Comparison of ENCODE assay signal across 16 cellular contexts in the genomic region with DNA sequence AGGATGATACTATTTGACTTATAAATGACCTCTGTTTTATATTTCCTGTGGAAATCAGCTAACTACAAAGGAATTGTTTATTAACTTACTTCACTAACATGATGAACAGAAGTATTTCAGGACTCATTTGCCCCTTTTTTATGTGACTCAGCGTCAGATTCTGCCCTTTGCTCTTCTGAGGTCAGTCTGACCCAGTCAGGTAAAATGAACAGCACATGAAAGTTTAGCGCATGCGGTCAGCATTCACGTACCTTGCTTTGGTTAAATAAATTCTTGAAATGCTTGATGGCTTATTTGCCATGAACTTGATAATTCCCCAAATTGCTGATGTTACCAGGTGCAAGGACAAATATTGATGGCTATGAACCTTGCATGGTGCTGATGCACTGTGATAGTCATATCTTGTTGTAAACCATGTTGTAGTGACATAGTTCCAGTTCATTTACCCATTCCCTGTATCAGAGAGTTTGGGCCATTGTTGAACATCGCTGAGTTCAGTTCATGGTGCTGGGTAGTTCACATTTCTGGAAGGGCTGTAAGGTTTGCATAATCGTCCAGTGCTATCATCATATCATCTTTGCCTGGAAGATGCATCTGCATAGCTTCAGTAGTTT.
"Had no signal": no experiment of that assay in that cellular context is flagged by ENCODE, and none has a peak within 500 bp of the region (broad histone marks: within the 10 kb centered on the region; RNA-seq: fewer than 3 reads in every experiment).

No MANE protein-coding gene starts in this region.

- ATAC-seq: activated CD8-positive, alpha-beta T cell treated with anti-CD3 and anti-CD28 coated beads, Interleukin-2, amount 10 ng/mL, durations not matched to agents 7 days and 5 days; activated naive CD8-positive, alpha-beta T cell treated with anti-CD3 and anti-CD28 coated beads, Interleukin-2, amount 50 U/mL, for 24 hours; natural killer cell treated with Interleukin-12 subunit alpha and Interleukin-12 subunit beta and Interleukin-15 and Interleukin-18, amount 100 ng/mL, for 72 hours; stimulated activated naive CD8-positive, alpha-beta T cell treated with anti-CD3 and anti-CD28 coated beads, Interleukin-15, amount 100 ng/mL, for 72 hours had no signal

- H3K9me3 ChIP-seq: vagina had no signal

- H3K36me3 ChIP-seq: cardiac muscle cell, vagina had no signal

- H3K27ac ChIP-seq: cardiac muscle cell, epithelial cell of prostate, vagina had no signal

- H3K27me3 ChIP-seq: cardiac muscle cell, vagina had no signal

- DNase-seq: activated CD4-positive, alpha-beta T cell treated with anti-CD3 and anti-CD28 coated beads for 4 hours; activated CD8-positive, alpha-beta T cell treated with anti-CD3 and anti-CD28 coated beads, Interleukin-2, amount 10 ng/mL, durations not matched to agents 7 days and 5 days; activated naive CD4-positive, alpha-beta T cell treated with Interleukin-2 at 50 U/mL for 16 hours; activated naive CD8-positive, alpha-beta T cell treated with anti-CD3 and anti-CD28 coated beads, Interleukin-2, amount 50 U/mL, for 24 hours; effector memory CD4-positive, alpha-beta T cell; hippocampal formation; left cardiac atrium; mesenchymal stem cell; occipital lobe; stimulated activated CD4-positive, alpha-beta T cell treated with anti-CD3 and anti-CD28 coated beads, Interleukin-4, amount 100 ng/mL, for 4 hours; stimulated activated naive CD8-positive, alpha-beta T cell treated with anti-CD3 and anti-CD28 coated beads, Interleukin-15, amount 100 ng/mL, for 72 hours had no signal

- H3K4me3 ChIP-seq: cardiac muscle cell, coronary artery, vagina had no signal
